ENCODE assay signal across 1 cellular context in the genomic region with DNA sequence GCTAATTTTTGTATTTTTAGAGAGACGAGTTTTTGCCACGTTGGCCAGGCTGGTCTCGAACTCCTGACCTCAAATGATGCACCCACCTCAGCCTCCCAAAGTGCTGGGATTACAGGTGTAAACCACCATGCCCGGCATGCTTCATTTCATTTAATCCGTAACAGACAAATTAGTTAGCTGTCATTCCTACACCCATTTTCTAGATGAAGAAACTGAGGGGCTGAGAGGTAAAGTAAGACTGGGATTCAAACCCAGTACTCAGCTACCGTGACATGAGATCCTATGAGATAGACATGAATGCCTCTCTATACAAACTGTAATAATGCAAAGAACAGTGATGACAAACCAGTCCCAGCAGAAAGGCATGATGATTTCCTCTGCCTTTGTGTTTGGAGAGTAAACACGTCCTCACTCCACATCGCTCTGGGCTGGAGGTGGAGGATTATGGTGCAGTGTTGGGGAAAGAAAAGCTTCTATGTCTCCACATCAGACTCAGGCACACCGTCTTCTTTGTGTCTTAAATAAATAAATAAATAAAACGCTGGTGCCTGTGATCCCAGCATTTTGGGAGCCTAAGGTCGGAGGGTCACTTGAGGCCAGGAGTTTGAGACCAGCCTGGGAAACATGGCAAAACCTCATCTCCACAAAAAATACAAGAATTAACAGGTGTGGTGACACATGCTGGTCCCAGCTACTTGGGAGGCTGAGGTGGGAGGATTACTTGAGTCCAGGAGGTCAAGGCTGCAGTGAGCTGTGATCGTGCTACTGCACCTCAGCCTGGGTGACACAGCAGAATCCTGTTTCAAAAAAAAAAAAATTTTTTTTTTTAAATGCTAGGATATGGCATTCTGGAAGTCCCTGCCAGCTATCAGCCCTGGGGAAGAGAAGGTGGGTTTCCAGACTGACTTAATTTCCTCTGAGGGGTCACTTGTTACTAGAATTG.
TF ChIP-seq lines count a peak whose summit lies in the region.

No MANE protein-coding gene starts in this region.

TF ChIP-seq in H1, 55 proteins besides CTCF, POLR2A, EP300 and RAD21:
- TF ChIP-seq ZNF274 (IDR thresholded peaks at IDR 0.05; ENCODE audit: borderline replicate concordance, extremely low read depth, low read length) (no peak), EZH2 (IDR thresholded peaks at IDR 0.05; ENCODE audit: low read depth, low read length, severe bottlenecking) (no peak), SP1 (IDR thresholded peaks at IDR 0.05; ENCODE audit: low read depth, low read length) (no peak), CTBP2 (IDR thresholded peaks at IDR 0.05; ENCODE audit: borderline replicate concordance, insufficient read depth, insufficient read length, low read length) (no peak), ASH2L (IDR thresholded peaks at IDR 0.05; ENCODE audit: low read length) (no peak)
